ENCODE assay signal across 8 cellular contexts in genomic region chr6:138509371-138509770, GRCh38. TPM values are rescaled to one million over a fixed set of nuclear protein-coding genes. Genes with fewer than 3 reads are reported as not detected.
DNase-seq lines count a peak whose midpoint lies in the region; ATAC-seq and FAIRE-seq lines count a peak whose summit lies in the region.

No MANE protein-coding gene starts in this region.

- CTCF ChIA-PET in T-cell (lab: Charles Lee) = interaction anchor here (0.5 to 6.7 kb wide), 24 partner anchors 8 to 1649 kb away, joined by 3 to 65 read pairs (median 4); partner anchors contain the start of gene HEBP2 (in 1 of the 2)

- no peak overlapping the region for H3K27ac Mint-ChIP-seq in T-cell

- no peak overlapping the region for H3K4me3 Mint-ChIP-seq in T-cell

- H3K36me3 Mint-ChIP-seq in T-cell = no peaks in the 10 kb centered on the region

- peak; percentile 64 for FAIRE-seq in colon (lab: Jason Lieb, UNC)

- DNase-seq in NCI-H1092 treated with DMSO at 0.1 percent for 48 hours (lab: John Stamatoyannopoulos, UW) (peak; percentile 34), NCI-H1092 (lab: John Stamatoyannopoulos, UW) (no peak), LHCN-M2 (ENCODE audit: low read depth) (peak; percentile 52), T-cell (peak in 25 of 34 experiments; percentile 5 to 42 (median 20)), lung microvascular endothelial cell (ENCODE audit: low read depth in 2 of 2) (peak; percentile 56 to 72)

- ATAC-seq in T-cell (replicated peaks in 1 of 4) = peak in 3 of 4 experiments; percentile 49 to 62 (median 53)
- ATAC-seq in GM21515 (IDR thresholded peaks at IDR 0.05; ENCODE audit: unreplicated experiment) = no peak
- ATAC-seq in GM19328 (IDR thresholded peaks at IDR 0.05; ENCODE audit: unreplicated experiment) = no peak

- H3K27me3 Mint-ChIP-seq in T-cell = peaks cover 7 to 11% of the 10 kb centered on the region in 2 donors

- H3K4me1 Mint-ChIP-seq in T-cell = peaks cover 0 to 4% (median 2%) of the 10 kb centered on the region in 3 donors

- H3K9me3 Mint-ChIP-seq in T-cell = no peaks in the 10 kb centered on the region

- POLR2A ChIA-PET in T-cell (lab: Charles Lee) = interaction anchor here in 1 of 2 donors (1.3 kb wide), 1 partner anchor 82 kb away, joined by 4 read pairs; no protein-coding TSS in a partner anchor

RNA-seq across cellular contexts. Expression of gene NHSL1, which starts 10.1 kb away (rescaled TPM):
- total RNA-seq in LHCN-M2 (2014; rRNA removed) (12.4 and 21.4 TPM in 2 replicates), T-cell (under 1 TPM; 0.08 to 0.64 (median 0.46) TPM), lung microvascular endothelial cell (23.1 and 30.2 TPM in 2 replicates)
- 3.9 TPM for polyA plus RNA-seq in LHCN-M2 (2012)

Comparison
In these comparisons a context has a peak if more than half of its experiments do, and no peak if none do; other contexts are left out.
1. ATAC-seq: peak in T-cell (3 of 4); none in GM21515 (single experiment) and GM19328 (single experiment).